ENCODE assay signal across 1 cellular context in genomic region chr5:89128097-89128496, GRCh38.
TF ChIP-seq lines count a peak whose summit lies in the region.

No MANE protein-coding gene starts in this region.

TF ChIP-seq in H1, 55 proteins besides CTCF, POLR2A, EP300 and RAD21 (continued from another document):
- no peak for TF ChIP-seq USF2 (IDR thresholded peaks at IDR 0.05; ENCODE audit: low read length)
- no peak for TF ChIP-seq HDAC2 (IDR thresholded peaks at IDR 0.05; ENCODE audit: borderline replicate concordance in 1 of 2, low read depth in 2 of 2, low read length in 2 of 2)
- no peak for TF ChIP-seq GTF2F1 (IDR thresholded peaks at IDR 0.05; ENCODE audit: borderline replicate concordance, low read depth, low read length)
- no peak for TF ChIP-seq KDM1A (IDR thresholded peaks at IDR 0.05; ENCODE audit: borderline replicate concordance, low read length)
- TF ChIP-seq BACH1 (IDR thresholded peaks at IDR 0.05; ENCODE audit: low read length) = no peak
- no peak for TF ChIP-seq PHF8 (conservative IDR thresholded peaks at IDR 0.05; ENCODE audit: low read depth, low read length)
- TF ChIP-seq KDM4A (IDR thresholded peaks at IDR 0.05; ENCODE audit: low read depth, low read length, severe bottlenecking) = no peak
- TF ChIP-seq EGR1 (IDR thresholded peaks at IDR 0.05; ENCODE audit: borderline replicate concordance, low read depth, low read length) = no peak
